Comparison of ENCODE assay signal across 16 cellular contexts in the genomic region with DNA sequence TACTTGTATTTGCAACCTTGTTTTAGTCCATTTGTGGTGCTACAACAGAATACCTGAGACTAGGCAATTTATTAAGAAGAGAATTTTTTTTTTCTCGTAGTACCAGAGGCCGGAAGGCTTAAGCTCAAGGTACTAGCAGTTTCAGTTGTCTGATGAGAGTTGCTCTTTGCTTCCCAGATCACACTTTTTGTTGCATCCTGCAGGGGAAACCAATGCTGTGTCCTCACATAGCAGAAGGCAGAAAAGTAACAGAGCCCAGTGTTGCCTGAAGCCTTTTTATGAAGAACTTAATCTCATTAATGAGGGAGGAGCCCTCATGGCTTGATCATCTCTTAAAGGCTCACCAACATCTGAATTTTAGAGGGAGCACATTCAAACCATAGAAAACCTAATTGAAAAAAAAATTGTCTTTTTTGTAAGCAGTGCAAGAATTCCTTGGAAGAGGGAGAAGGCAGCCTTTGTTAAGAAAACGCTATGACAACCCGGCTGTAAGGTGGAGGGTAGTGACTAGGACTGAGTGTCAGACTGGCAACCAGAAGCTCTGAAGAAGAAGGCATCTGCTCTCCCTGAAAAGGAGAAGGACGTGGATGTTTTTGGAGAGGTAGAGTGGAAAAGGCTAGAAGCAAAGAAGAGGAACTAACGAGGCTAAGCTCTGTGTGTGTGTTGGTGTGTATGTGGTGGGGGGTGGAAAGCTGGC.
"Had no signal": no experiment of that assay in that cellular context is flagged by ENCODE, and none has a peak within 500 bp of the region (broad histone marks: within the 10 kb centered on the region; RNA-seq: fewer than 3 reads in every experiment).

No MANE protein-coding gene starts in this region.

- H3K36me3 ChIP-seq: breast epithelium, gastrocnemius medialis, heart left ventricle, left lung, transverse colon, vagina, WERI-Rb-1 had no signal

- DNase-seq: activated CD4-positive, alpha-beta T cell treated with anti-CD3 and anti-CD28 coated beads, Interleukin-2, amount 50 U/mL, for 4 hours; activated gamma-delta T cell; cerebellar nuclear complex; cortex of kidney; gastrocnemius medialis; heart left ventricle; left lung; psoas muscle; right cardiac atrium; stimulated activated CD4-positive, alpha-beta T cell treated with anti-CD3 and anti-CD28 coated beads, Interleukin-15, amount 100 ng/mL, for 24 hours; stimulated activated CD4-positive, alpha-beta T cell treated with anti-CD3 and anti-CD28 coated beads, Interleukin-2, amount 100 ng/mL, for 48 hours; transverse colon; WERI-Rb-1 had no signal

- H3K4me1 ChIP-seq: breast epithelium, gastrocnemius medialis, heart left ventricle, left lung, psoas muscle, transverse colon, vagina had no signal

- H3K27ac ChIP-seq: breast epithelium, gastrocnemius medialis, heart left ventricle, left lung, psoas muscle, transverse colon, vagina, WERI-Rb-1 had no signal

- H3K4me3 ChIP-seq: breast epithelium, gastrocnemius medialis, heart left ventricle, left lung, psoas muscle, transverse colon, vagina had no signal

- H3K27me3 ChIP-seq: breast epithelium, gastrocnemius medialis, heart left ventricle, left lung, transverse colon, vagina had no signal

- H3K9me3 ChIP-seq: breast epithelium, gastrocnemius medialis, heart left ventricle, left lung, psoas muscle, transverse colon, vagina had no signal

- ATAC-seq: esophagus mucosa, gastrocnemius medialis, heart left ventricle, left lung, psoas muscle, right cardiac atrium had no signal
